In the genomic region with DNA sequence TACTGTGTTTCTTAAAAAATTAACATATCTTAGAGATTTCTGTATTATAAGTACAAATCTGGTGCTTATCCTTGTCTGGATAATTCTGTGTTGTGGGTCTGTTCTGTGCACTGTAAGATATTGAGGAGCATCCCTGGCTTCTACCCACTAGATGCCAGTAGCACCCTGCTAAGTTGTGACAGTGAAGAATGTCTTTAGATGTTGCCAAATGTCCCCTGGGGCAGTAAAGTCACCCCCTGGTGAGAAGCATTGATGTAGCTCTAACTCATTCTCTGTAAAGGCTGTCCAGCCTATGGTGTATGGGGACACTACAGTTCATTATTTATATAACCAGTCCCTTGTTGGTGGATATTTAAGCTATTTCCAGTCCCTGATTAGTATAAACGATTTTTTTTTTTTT, we compare ENCODE assay signal across 2 cellular contexts.
TF ChIP-seq lines count a peak whose summit lies in the region.

No MANE protein-coding gene starts in this region.

TF ChIP-seq in HCT116, 20 proteins besides CTCF, POLR2A, EP300 and RAD21:
- no peak for TF ChIP-seq EZH2 (IDR thresholded peaks at IDR 0.05)
- no peak for TF ChIP-seq ELF1 (IDR thresholded peaks at IDR 0.05; ENCODE audit: borderline replicate concordance, low read depth)
- TF ChIP-seq, protein P1, sequence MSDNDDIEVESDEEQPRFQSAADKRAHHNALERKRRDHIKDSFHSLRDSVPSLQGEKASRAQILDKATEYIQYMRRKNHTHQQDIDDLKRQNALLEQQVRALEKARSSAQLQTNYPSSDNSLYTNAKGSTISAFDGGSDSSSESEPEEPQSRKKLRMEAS (IDR thresholded peaks at IDR 0.05): no peak
- TF ChIP-seq, protein P2, sequence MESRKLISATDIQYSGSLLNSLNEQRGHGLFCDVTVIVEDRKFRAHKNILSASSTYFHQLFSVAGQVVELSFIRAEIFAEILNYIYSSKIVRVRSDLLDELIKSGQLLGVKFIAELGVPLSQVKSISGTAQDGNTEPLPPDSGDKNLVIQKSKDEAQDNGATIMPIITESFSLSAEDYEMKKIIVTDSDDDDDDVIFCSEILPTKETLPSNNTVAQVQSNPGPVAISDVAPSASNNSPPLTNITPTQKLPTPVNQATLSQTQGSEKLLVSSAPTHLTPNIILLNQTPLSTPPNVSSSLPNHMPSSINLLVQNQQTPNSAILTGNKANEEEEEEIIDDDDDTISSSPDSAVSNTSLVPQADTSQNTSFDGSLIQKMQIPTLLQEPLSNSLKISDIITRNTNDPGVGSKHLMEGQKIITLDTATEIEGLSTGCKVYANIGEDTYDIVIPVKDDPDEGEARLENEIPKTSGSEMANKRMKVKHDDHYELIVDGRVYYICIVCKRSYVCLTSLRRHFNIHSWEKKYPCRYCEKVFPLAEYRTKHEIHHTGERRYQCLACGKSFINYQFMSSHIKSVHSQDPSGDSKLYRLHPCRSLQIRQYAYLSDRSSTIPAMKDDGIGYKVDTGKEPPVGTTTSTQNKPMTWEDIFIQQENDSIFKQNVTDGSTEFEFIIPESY (IDR thresholded peaks at IDR 0.05; ENCODE audit: extremely low read depth, insufficient replicate concordance, low read length): no peak
- TF ChIP-seq CEBPB (IDR thresholded peaks at IDR 0.05; ENCODE audit: low read depth): peak; percentile 61
- TF ChIP-seq, protein P3, sequence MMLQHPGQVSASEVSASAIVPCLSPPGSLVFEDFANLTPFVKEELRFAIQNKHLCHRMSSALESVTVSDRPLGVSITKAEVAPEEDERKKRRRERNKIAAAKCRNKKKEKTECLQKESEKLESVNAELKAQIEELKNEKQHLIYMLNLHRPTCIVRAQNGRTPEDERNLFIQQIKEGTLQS (IDR thresholded peaks at IDR 0.05): no peak
- TF ChIP-seq JUND (IDR thresholded peaks at IDR 0.05): no peak
- 0 out of 2 replicates have a peak, but pooled peaks have one; percentile 26 for TF ChIP-seq CBX3 (IDR thresholded peaks at IDR 0.05; ENCODE audit: low read depth)
- no peak for TF ChIP-seq POLR2AphosphoS5 (IDR thresholded peaks at IDR 0.05; ENCODE audit: low read depth, low read length)
- TF ChIP-seq FOSL1 (IDR thresholded peaks at IDR 0.05; ENCODE audit: low read depth): no peak
- TF ChIP-seq ZNF274 (IDR thresholded peaks at IDR 0.05; ENCODE audit: low read depth, low read length): no peak

TF ChIP-seq in H1, 55 proteins besides CTCF, POLR2A, EP300 and RAD21:
- TF ChIP-seq, protein P1 (IDR thresholded peaks at IDR 0.05): no peak
- TF ChIP-seq KDM4A (IDR thresholded peaks at IDR 0.05; ENCODE audit: low read depth, low read length, severe bottlenecking) (no peak), HDAC2 (IDR thresholded peaks at IDR 0.05; ENCODE audit: borderline replicate concordance in 1 of 2, low read depth in 2 of 2, low read length in 2 of 2) (no peak), TCF12 (IDR thresholded peaks at IDR 0.05; ENCODE audit: low read depth, low read length) (no peak), POLR2AphosphoS5 (IDR thresholded peaks at IDR 0.05; ENCODE audit: low read depth, low read length) (no peak), SIN3A (conservative IDR thresholded peaks at IDR 0.05 in 1 of 2, IDR thresholded peaks at IDR 0.05 in 1 of 2; ENCODE audit: low read depth in 1 of 2, low read length in 2 of 2) (no peak), ZNF274 (IDR thresholded peaks at IDR 0.05; ENCODE audit: borderline replicate concordance, extremely low read depth, low read length) (no peak), JUND (IDR thresholded peaks at IDR 0.05; ENCODE audit: low read length) (no peak), BRCA1 (IDR thresholded peaks at IDR 0.05; ENCODE audit: low read depth, low read length) (no peak), NANOG (IDR thresholded peaks at IDR 0.05; ENCODE audit: insufficient read depth, low read depth, low read length, poor library complexity, severe bottlenecking) (no peak), RXRA (IDR thresholded peaks at IDR 0.05; ENCODE audit: insufficient read depth, low read depth, low read length) (no peak), KDM1A (IDR thresholded peaks at IDR 0.05; ENCODE audit: borderline replicate concordance, low read length) (no peak), SIRT6 (IDR thresholded peaks at IDR 0.05; ENCODE audit: low read length) (no peak), TAF1 (IDR thresholded peaks at IDR 0.05; ENCODE audit: low read depth, low read length) (no peak)
- TF ChIP-seq, protein P3 (IDR thresholded peaks at IDR 0.05; ENCODE audit: insufficient read depth, low read depth, low read length): no peak
